1 cellular context compared by ENCODE assay signal in the genomic region with DNA sequence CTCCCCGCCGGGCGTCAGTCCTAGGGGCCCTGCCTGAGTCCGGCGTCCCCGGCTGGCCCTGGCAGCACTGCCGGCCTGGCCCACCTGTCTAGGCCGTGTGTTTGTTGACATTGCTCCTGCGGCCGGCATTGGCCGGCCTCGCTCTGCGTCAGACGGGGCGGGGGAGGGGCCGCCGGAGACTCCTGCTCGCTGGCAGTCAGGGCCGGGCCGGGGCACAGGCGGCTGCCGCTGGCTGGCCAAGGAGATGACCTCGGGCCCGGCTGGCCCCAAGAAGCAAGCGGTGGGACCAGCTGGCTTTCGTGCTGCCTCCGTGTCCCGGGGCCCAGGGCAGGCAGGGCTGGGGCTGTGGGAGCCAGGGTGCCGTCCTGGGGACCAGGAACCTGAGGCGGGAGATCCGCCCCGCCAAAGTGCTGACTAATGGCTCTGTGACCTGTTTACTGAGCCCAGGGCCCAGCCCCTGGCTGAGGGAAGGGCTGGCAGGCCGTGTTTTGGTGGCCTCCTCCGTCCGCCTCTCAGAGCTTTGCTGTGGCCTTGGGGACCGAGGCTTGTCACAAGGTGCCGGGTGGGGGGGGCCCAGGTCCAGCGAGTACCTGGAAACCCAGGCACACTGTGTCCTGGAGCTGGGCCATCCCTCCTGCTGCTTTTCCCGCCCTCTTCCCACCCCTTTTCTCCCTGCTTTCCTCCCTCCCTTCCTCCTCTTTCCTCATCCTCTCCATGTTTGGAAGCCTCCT.
TF ChIP-seq lines count a peak whose summit lies in the region.

No MANE protein-coding gene starts in this region.

TF ChIP-seq in K562, 482 proteins besides CTCF, POLR2A, EP300 and RAD21 (continued from another document and continues in another):
- TF ChIP-seq ZNF436 (CRISPR knock-in tag; IDR thresholded peaks at IDR 0.05) (no peak), MEF2A (IDR thresholded peaks at IDR 0.05; ENCODE audit: control insufficient read depth, low read depth, low read length) (no peak), DNMT1 (IDR thresholded peaks at IDR 0.05) (no peak), ZNF347 (CRISPR knock-in tag; IDR thresholded peaks at IDR 0.05; ENCODE audit: low read depth) (no peak), CBX2 (IDR thresholded peaks at IDR 0.05; ENCODE audit: insufficient read depth, low read length, poor library complexity, severe bottlenecking) (no peak), BRCA1 (IDR thresholded peaks at IDR 0.05) (no peak), BRCA1 (CRISPR knock-in tag; IDR thresholded peaks at IDR 0.05) (no peak; the same call in 1 of the 2 replicates), ZNF282 (CRISPR knock-in tag; IDR thresholded peaks at IDR 0.05) (no peak), SMARCE1 (IDR thresholded peaks at IDR 0.05) (no peak), ZNF76 (CRISPR knock-in tag; IDR thresholded peaks at IDR 0.05; ENCODE audit: borderline replicate concordance) (no peak), PPARD (CRISPR knock-in tag; IDR thresholded peaks at IDR 0.05) (no peak), ZNF408 (CRISPR knock-in tag; IDR thresholded peaks at IDR 0.05; ENCODE audit: low read depth) (no peak), SP1 (CRISPR knock-in tag; IDR thresholded peaks at IDR 0.05) (peak; percentile 75), ZNF165 (CRISPR knock-in tag; IDR thresholded peaks at IDR 0.05; ENCODE audit: borderline replicate concordance) (no peak), U2AF2 (optimal IDR thresholded peaks at IDR 0.05; ENCODE audit: low read depth, low read length) (no peak), PTRF (tag; IDR thresholded peaks at IDR 0.05) (no peak), ZNF354B (CRISPR knock-in tag; IDR thresholded peaks at IDR 0.05) (no peak), ELF1 (tag; IDR thresholded peaks at IDR 0.05) (no peak), SRSF3 (IDR thresholded peaks at IDR 0.05; ENCODE audit: insufficient read depth, low read length) (no peak), BCOR (IDR thresholded peaks at IDR 0.05) (peak; percentile 20; the same call in 1 of the 2 replicates), POLR2AphosphoS2 (IDR thresholded peaks at IDR 0.05; ENCODE audit: low read length) (no peak), NFIX (CRISPR knock-in tag; IDR thresholded peaks at IDR 0.05; ENCODE audit: low read depth) (no peak), ZNF384 (IDR thresholded peaks at IDR 0.05; ENCODE audit: low read depth, low read length) (no peak), TRIM24 (IDR thresholded peaks at IDR 0.05) (no peak), XRCC3 (IDR thresholded peaks at IDR 0.05) (no peak), MEIS2 (IDR thresholded peaks at IDR 0.05; ENCODE audit: partially characterized antibody) (no peak), BACH1 (tag; IDR thresholded peaks at IDR 0.05) (peak; percentile 87; the same call in 1 of the 2 replicates), FOXJ3 (CRISPR knock-in tag; IDR thresholded peaks at IDR 0.05) (no peak), MCM5 (IDR thresholded peaks at IDR 0.05; ENCODE audit: low read depth) (no peak), SMAD1 (IDR thresholded peaks at IDR 0.05; ENCODE audit: low read depth, low read length, partially characterized antibody) (no peak), STAG1 (CRISPR knock-in tag; IDR thresholded peaks at IDR 0.05; ENCODE audit: borderline replicate concordance) (no peak), TARDBP (IDR thresholded peaks at IDR 0.05) (no peak), FIP1L1 (IDR thresholded peaks at IDR 0.05; ENCODE audit: low read depth, low read length, poor library complexity, severe bottlenecking) (peak; percentile 33), EWSR1 (IDR thresholded peaks at IDR 0.05; ENCODE audit: borderline replicate concordance, low read depth, partially characterized antibody) (no peak), ZNF696 (CRISPR knock-in tag; conservative IDR thresholded peaks at IDR 0.05) (no peak), MYC (IDR thresholded peaks at IDR 0.05; ENCODE audit: low read depth, low read length) (peak; percentile 23; the same call in 1 of the 2 replicates), MYC (CRISPR knock-in tag; IDR thresholded peaks at IDR 0.05; ENCODE audit: borderline replicate concordance, low read depth) (peak; percentile 19; the same call in 1 of the 2 replicates), SNIP1 (IDR thresholded peaks at IDR 0.05; ENCODE audit: low read depth) (no peak), ZNF583 (CRISPR knock-in tag; IDR thresholded peaks at IDR 0.05) (no peak), ZBTB7A (IDR thresholded peaks at IDR 0.05; ENCODE audit: borderline replicate concordance, control insufficient read depth, low read depth, low read length) (no peak; the same call in 1 of the 2 replicates)
- TF ChIP-seq, protein P1, sequence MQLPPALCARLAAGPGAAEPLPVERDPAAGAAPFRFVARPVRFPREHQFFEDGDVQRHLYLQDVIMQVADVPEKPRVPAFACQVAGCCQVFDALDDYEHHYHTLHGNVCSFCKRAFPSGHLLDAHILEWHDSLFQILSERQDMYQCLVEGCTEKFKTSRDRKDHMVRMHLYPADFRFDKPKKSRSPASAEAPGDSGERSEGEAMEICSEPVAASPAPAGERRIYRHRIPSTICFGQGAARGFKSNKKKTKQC (CRISPR knock-in tag; IDR thresholded peaks at IDR 0.05) = peak; percentile 56; the same call in 1 of the 2 replicates
- TF ChIP-seq, protein P2, sequence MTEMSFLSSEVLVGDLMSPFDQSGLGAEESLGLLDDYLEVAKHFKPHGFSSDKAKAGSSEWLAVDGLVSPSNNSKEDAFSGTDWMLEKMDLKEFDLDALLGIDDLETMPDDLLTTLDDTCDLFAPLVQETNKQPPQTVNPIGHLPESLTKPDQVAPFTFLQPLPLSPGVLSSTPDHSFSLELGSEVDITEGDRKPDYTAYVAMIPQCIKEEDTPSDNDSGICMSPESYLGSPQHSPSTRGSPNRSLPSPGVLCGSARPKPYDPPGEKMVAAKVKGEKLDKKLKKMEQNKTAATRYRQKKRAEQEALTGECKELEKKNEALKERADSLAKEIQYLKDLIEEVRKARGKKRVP (CRISPR knock-in tag; IDR thresholded peaks at IDR 0.05) = no peak
- TF ChIP-seq, protein P3, sequence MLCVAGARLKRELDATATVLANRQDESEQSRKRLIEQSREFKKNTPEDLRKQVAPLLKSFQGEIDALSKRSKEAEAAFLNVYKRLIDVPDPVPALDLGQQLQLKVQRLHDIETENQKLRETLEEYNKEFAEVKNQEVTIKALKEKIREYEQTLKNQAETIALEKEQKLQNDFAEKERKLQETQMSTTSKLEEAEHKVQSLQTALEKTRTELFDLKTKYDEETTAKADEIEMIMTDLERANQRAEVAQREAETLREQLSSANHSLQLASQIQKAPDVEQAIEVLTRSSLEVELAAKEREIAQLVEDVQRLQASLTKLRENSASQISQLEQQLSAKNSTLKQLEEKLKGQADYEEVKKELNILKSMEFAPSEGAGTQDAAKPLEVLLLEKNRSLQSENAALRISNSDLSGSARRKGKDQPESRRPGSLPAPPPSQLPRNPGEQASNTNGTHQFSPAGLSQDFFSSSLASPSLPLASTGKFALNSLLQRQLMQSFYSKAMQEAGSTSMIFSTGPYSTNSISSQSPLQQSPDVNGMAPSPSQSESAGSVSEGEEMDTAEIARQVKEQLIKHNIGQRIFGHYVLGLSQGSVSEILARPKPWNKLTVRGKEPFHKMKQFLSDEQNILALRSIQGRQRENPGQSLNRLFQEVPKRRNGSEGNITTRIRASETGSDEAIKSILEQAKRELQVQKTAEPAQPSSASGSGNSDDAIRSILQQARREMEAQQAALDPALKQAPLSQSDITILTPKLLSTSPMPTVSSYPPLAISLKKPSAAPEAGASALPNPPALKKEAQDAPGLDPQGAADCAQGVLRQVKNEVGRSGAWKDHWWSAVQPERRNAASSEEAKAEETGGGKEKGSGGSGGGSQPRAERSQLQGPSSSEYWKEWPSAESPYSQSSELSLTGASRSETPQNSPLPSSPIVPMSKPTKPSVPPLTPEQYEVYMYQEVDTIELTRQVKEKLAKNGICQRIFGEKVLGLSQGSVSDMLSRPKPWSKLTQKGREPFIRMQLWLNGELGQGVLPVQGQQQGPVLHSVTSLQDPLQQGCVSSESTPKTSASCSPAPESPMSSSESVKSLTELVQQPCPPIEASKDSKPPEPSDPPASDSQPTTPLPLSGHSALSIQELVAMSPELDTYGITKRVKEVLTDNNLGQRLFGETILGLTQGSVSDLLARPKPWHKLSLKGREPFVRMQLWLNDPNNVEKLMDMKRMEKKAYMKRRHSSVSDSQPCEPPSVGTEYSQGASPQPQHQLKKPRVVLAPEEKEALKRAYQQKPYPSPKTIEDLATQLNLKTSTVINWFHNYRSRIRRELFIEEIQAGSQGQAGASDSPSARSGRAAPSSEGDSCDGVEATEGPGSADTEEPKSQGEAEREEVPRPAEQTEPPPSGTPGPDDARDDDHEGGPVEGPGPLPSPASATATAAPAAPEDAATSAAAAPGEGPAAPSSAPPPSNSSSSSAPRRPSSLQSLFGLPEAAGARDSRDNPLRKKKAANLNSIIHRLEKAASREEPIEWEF (CRISPR knock-in tag; IDR thresholded peaks at IDR 0.05) = no peak
- TF ChIP-seq, protein P4, sequence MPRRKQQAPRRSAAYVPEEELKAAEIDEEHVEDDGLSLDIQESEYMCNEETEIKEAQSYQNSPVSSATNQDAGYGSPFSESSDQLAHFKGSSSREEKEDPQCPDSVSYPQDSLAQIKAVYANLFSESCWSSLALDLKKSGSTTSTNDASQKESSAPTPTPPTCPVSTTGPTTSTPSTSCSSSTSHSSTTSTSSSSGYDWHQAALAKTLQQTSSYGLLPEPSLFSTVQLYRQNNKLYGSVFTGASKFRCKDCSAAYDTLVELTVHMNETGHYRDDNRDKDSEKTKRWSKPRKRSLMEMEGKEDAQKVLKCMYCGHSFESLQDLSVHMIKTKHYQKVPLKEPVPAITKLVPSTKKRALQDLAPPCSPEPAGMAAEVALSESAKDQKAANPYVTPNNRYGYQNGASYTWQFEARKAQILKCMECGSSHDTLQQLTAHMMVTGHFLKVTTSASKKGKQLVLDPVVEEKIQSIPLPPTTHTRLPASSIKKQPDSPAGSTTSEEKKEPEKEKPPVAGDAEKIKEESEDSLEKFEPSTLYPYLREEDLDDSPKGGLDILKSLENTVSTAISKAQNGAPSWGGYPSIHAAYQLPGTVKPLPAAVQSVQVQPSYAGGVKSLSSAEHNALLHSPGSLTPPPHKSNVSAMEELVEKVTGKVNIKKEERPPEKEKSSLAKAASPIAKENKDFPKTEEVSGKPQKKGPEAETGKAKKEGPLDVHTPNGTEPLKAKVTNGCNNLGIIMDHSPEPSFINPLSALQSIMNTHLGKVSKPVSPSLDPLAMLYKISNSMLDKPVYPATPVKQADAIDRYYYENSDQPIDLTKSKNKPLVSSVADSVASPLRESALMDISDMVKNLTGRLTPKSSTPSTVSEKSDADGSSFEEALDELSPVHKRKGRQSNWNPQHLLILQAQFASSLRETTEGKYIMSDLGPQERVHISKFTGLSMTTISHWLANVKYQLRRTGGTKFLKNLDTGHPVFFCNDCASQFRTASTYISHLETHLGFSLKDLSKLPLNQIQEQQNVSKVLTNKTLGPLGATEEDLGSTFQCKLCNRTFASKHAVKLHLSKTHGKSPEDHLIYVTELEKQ (CRISPR knock-in tag; IDR thresholded peaks at IDR 0.05) = no peak
- TF ChIP-seq, protein P5, sequence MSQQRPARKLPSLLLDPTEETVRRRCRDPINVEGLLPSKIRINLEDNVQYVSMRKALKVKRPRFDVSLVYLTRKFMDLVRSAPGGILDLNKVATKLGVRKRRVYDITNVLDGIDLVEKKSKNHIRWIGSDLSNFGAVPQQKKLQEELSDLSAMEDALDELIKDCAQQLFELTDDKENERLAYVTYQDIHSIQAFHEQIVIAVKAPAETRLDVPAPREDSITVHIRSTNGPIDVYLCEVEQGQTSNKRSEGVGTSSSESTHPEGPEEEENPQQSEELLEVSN (IDR thresholded peaks at IDR 0.05; ENCODE audit: borderline replicate concordance in 1 of 2, extremely low read depth in 1 of 2, insufficient read depth in 1 of 2, insufficient read length in 1 of 2, low read depth in 1 of 2, low read length in 1 of 2, poor library complexity in 1 of 2, severe bottlenecking in 1 of 2) = peak in 1 of 2 experiments; percentile 50
- TF ChIP-seq, protein P6, sequence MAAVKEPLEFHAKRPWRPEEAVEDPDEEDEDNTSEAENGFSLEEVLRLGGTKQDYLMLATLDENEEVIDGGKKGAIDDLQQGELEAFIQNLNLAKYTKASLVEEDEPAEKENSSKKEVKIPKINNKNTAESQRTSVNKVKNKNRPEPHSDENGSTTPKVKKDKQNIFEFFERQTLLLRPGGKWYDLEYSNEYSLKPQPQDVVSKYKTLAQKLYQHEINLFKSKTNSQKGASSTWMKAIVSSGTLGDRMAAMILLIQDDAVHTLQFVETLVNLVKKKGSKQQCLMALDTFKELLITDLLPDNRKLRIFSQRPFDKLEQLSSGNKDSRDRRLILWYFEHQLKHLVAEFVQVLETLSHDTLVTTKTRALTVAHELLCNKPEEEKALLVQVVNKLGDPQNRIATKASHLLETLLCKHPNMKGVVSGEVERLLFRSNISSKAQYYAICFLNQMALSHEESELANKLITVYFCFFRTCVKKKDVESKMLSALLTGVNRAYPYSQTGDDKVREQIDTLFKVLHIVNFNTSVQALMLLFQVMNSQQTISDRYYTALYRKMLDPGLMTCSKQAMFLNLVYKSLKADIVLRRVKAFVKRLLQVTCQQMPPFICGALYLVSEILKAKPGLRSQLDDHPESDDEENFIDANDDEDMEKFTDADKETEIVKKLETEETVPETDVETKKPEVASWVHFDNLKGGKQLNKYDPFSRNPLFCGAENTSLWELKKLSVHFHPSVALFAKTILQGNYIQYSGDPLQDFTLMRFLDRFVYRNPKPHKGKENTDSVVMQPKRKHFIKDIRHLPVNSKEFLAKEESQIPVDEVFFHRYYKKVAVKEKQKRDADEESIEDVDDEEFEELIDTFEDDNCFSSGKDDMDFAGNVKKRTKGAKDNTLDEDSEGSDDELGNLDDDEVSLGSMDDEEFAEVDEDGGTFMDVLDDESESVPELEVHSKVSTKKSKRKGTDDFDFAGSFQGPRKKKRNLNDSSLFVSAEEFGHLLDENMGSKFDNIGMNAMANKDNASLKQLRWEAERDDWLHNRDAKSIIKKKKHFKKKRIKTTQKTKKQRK (IDR thresholded peaks at IDR 0.05; ENCODE audit: borderline replicate concordance, low read depth, low read length) = no peak
- TF ChIP-seq, protein P7, sequence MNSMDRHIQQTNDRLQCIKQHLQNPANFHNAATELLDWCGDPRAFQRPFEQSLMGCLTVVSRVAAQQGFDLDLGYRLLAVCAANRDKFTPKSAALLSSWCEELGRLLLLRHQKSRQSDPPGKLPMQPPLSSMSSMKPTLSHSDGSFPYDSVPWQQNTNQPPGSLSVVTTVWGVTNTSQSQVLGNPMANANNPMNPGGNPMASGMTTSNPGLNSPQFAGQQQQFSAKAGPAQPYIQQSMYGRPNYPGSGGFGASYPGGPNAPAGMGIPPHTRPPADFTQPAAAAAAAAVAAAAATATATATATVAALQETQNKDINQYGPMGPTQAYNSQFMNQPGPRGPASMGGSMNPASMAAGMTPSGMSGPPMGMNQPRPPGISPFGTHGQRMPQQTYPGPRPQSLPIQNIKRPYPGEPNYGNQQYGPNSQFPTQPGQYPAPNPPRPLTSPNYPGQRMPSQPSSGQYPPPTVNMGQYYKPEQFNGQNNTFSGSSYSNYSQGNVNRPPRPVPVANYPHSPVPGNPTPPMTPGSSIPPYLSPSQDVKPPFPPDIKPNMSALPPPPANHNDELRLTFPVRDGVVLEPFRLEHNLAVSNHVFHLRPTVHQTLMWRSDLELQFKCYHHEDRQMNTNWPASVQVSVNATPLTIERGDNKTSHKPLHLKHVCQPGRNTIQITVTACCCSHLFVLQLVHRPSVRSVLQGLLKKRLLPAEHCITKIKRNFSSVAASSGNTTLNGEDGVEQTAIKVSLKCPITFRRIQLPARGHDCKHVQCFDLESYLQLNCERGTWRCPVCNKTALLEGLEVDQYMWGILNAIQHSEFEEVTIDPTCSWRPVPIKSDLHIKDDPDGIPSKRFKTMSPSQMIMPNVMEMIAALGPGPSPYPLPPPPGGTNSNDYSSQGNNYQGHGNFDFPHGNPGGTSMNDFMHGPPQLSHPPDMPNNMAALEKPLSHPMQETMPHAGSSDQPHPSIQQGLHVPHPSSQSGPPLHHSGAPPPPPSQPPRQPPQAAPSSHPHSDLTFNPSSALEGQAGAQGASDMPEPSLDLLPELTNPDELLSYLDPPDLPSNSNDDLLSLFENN (IDR thresholded peaks at IDR 0.05; ENCODE audit: low read depth in 2 of 2, low read length in 2 of 2) = no peak
